Comparison of ENCODE assay signal across 20 cellular contexts in genomic region chr4:16136321-16136720, GRCh38. TPM values are rescaled to one million over a fixed set of nuclear protein-coding genes. Genes with fewer than 3 reads are reported as not detected.
"Had no signal": no experiment of that assay in that cellular context is flagged by ENCODE, and none has a peak within 500 bp of the region (broad histone marks: within the 10 kb centered on the region; RNA-seq: fewer than 3 reads in every experiment).

No MANE protein-coding gene starts in this region.

- ATAC-seq: activated naive CD4-positive, alpha-beta T cell treated with anti-CD3 and anti-CD28 coated beads, Interleukin-2, amount 50 U/mL, for 72 hours; activated naive CD8-positive, alpha-beta T cell treated with anti-CD3 and anti-CD28 coated beads, Interleukin-2, amount 50 U/mL, for 24 hours; activated T-cell treated with anti-CD3 and anti-CD28 coated beads, Interleukin-2, amount 50 U/mL, for 4 hours had no signal

- DNase-seq: activated CD4-positive, alpha-beta memory T cell treated with anti-CD3 and anti-CD28 coated beads for 36 hours; activated CD4-positive, alpha-beta T cell treated with anti-CD3 and anti-CD28 coated beads, Interleukin-2, amount 10 ng/mL, durations not matched to agents 7 days and 5 days; activated CD4-positive, CD25-positive, alpha-beta regulatory T cell; activated CD8-positive, alpha-beta memory T cell treated with anti-CD3 and anti-CD28 coated beads for 24 hours; activated effector memory CD4-positive, alpha-beta T cell treated with anti-CD3 and anti-CD28 coated beads, Interleukin-2, amount 50 U/mL, for 16 hours; activated naive CD4-positive, alpha-beta T cell treated with Interleukin-2 at 50 U/mL for 16 hours; activated naive CD8-positive, alpha-beta T cell treated with anti-CD3 and anti-CD28 coated beads, Interleukin-2, amount 50 U/mL, for 24 hours; activated T-cell treated with anti-CD3 and anti-CD28 coated beads, Interleukin-2, amount 50 U/mL, for 4 hours; amygdala; MG63; MV-4-11; NCI-H1417 treated with DMSO at 0.1 percent for 48 hours; NCI-H1694; NCI-H2081; NCI-H748 treated with DMSO at 0.1 percent for 48 hours; SIG-M5; T-helper 1 cell had no signal

RNA-seq across cellular contexts. Expression of gene PROM1, which starts 52.5 kb away (rescaled TPM):
- total RNA-seq: activated CD4-positive, alpha-beta memory T cell treated with anti-CD3 and anti-CD28 coated beads for 36 hours; activated CD4-positive, alpha-beta T cell treated with anti-CD3 and anti-CD28 coated beads, Interleukin-2, amount 10 ng/mL, durations not matched to agents 7 days and 5 days; OCI-LY7; T-helper 2 cell treated with Interferon-gamma antibody and Interleukin-4, amounts not matched to agents 100 ng/mL and 5 ng/mL, for 36 hours had no signal
